ENCODE assay signal across 14 cellular contexts in the genomic region with DNA sequence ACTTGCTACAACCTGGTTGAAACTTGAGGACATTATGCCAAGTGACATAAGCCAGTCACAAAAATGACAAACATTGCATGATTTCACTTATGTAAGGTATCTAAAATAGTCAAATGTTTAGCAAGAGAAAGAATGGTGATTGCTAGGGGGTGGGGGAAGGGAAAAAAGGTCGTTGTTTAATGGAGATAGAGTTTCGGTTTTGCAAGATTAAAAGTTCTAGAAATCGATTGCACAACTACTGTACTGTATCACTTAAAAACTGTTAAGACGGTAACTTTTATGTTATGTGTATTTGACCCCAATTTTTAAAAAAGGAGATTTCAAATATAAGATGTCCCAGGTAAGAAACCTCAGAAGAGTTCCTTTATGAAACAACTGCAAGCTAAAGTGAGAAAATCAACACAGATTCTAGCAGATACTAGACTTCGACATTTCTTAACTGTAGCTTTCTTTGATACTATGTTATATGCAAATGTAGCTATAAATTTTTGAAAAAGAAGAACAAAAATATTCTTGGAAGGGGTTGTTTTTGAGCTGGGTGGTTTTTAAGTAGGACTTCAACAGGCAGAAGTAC. TPM values are rescaled to one million over a fixed set of nuclear protein-coding genes. Genes with fewer than 3 reads are reported as not detected.
A peak's percentile ranks its signal among the peaks of the same experiment; 100 is the strongest.
DNase-seq lines count a peak whose midpoint lies in the region; ATAC-seq, FAIRE-seq and TF ChIP-seq lines count a peak whose summit lies in the region.
"Had no signal": no experiment of that assay in that cellular context is flagged by ENCODE, and none has a peak within 500 bp of the region (broad histone marks: within the 10 kb centered on the region; RNA-seq: fewer than 3 reads in every experiment).

No MANE protein-coding gene starts in this region.

- H3K9ac ChIP-seq in NT2/D1 (ENCODE audit: insufficient read length, low read depth): peak overlapping the region; percentile 23
- no peak overlapping the region for H3K9ac ChIP-seq in K562 (ENCODE audit: insufficient read depth in 1 of 2, low read depth in 2 of 2, low read length in 2 of 2)
- H3K9ac ChIP-seq: parathyroid adenoma had no signal

- WGBS in heart right ventricle, 2 donors: 50 to 64% methylated on average over 5 of the region's 5 CpGs
- WGBS in K562 (ENCODE audit: insufficient coverage, low coverage, missing lambda C conversion rate): under 1% methylated on average over 5 of the region's 5 CpGs

- peaks cover 10% of the 10 kb centered on the region; the same call in 1 of the 2 replicates for H4K20me1 ChIP-seq in K562 (replicated peaks; ENCODE audit: control insufficient read depth, insufficient read depth, low read length)

- H3K4me3 ChIP-seq in heart right ventricle (peak overlapping the region in 2 of 10 donors; percentile 8 to 76), NT2/D1 (ENCODE audit: insufficient read length, low read depth) (no peak overlapping the region), K562 (no peak overlapping the region), vagina (no peak overlapping the region)
- H3K4me3 ChIP-seq: lung had no signal

- TF ChIP-seq POLR2A in K562 (conservative IDR thresholded peaks at IDR 0.05) (no peak), vagina (IDR thresholded peaks at IDR 0.05) (no peak)

- no peak for TF ChIP-seq RAD21 in K562 (CRISPR knock-in tag; conservative IDR thresholded peaks at IDR 0.05 in 1 of 2, IDR thresholded peaks at IDR 0.05 in 1 of 2)

- peak overlapping the region in 6 of 10 donors; percentile 15 to 98 (median 67) for H3K27ac ChIP-seq in heart right ventricle
- no peak overlapping the region for H3K27ac ChIP-seq in K562 (ENCODE audit: extremely low read depth, low read depth, low read length)
- H3K27ac ChIP-seq in vagina: peak overlapping the region; percentile 30
- H3K27ac ChIP-seq: parathyroid adenoma had no signal

- no peak overlapping the region for H2AFZ ChIP-seq in K562 (ENCODE audit: low read depth, low read length)
- H2AFZ ChIP-seq: parathyroid adenoma had no signal

- TF ChIP-seq CTCF in heart right ventricle (IDR thresholded peaks at IDR 0.05) (no peak), K562 (IDR thresholded peaks at IDR 0.05 in 2 of 3, conservative IDR thresholded peaks at IDR 0.05 in 1 of 3; ENCODE audit: insufficient read depth in 2 of 3, low read depth in 1 of 3, low read length in 3 of 3) (no peak), vagina (IDR thresholded peaks at IDR 0.05) (no peak)

- H3K9me1 ChIP-seq in K562 (ENCODE audit: control insufficient read depth, insufficient read depth, low read length): no peaks in the 10 kb centered on the region

- H3K4me2 ChIP-seq in K562 (ENCODE audit: insufficient read depth, low read length): no peak overlapping the region

- peaks cover 0 to 74% (median 24%) of the 10 kb centered on the region in 9 donors for H3K4me1 ChIP-seq in heart right ventricle
- peaks cover 22% of the 10 kb centered on the region for H3K4me1 ChIP-seq in NT2/D1 (ENCODE audit: insufficient read depth, insufficient read length)
- H3K4me1 ChIP-seq in K562 (replicated peaks in 1 of 2; ENCODE audit: control insufficient read depth in 2 of 2, insufficient read depth in 2 of 2, low read length in 2 of 2): peaks cover 0 to 6% of the 10 kb centered on the region in 2 experiments; a peak in 3 of 5 replicates
- peaks cover 26% of the 10 kb centered on the region for H3K4me1 ChIP-seq in vagina
- H3K4me1 ChIP-seq: parathyroid adenoma had no signal

- in situ Hi-C loops in K562 (cut with MboI): no loop called here

- H3K36me3 ChIP-seq in heart right ventricle (peaks cover 0 to 25% (median 0%) of the 10 kb centered on the region in 9 donors), NT2/D1 (ENCODE audit: insufficient read depth, insufficient read length, low read length) (no peaks in the 10 kb centered on the region), K562 (ENCODE audit: control insufficient read depth, insufficient read depth, low read length) (no peaks in the 10 kb centered on the region), vagina (no peaks in the 10 kb centered on the region)

- intact Hi-C loops in heart right ventricle (cut with DNase I) (no loop called here), left ventricle myocardium superior (cut with micrococcal nuclease) (no loop called here), K562 (cut with micrococcal nuclease) (no loop called here), vagina (cut with DNase I) (no loop called here)

- no peaks in the 10 kb centered on the region for H3K9me3 ChIP-seq in heart right ventricle
- H3K9me3 ChIP-seq in NT2/D1 (ENCODE audit: insufficient read depth, low read length): no peaks in the 10 kb centered on the region
- no peaks in the 10 kb centered on the region for H3K9me3 ChIP-seq in K562 (replicated peaks; ENCODE audit: control insufficient read depth, insufficient read depth, low read depth, low read length)
- no peaks in the 10 kb centered on the region for H3K9me3 ChIP-seq in vagina

- no TSS peak for BruUV-seq in K562 (replicated peaks; lab: Mats Ljungman, UMichigan)

- POLR2A ChIA-PET in K562 (lab: Yijun Ruan, JAX): interaction anchor here (1.0 kb wide), 2 partner anchors 10 to 81 kb away, joined by 3 to 5 read pairs; no protein-coding TSS in a partner anchor

- no peaks in the 10 kb centered on the region for H3K79me2 ChIP-seq in K562 (ENCODE audit: control insufficient read depth, insufficient read depth, low read length)
- H3K79me2 ChIP-seq: parathyroid adenoma had no signal

- ATAC-seq in heart right ventricle (no peak), left ventricle myocardium superior (no peak), K562 (no peak), HG03354 (IDR thresholded peaks at IDR 0.05; ENCODE audit: poor library complexity, severe bottlenecking, unreplicated experiment) (no peak)

- TF ChIP-seq EP300 in K562 (IDR thresholded peaks at IDR 0.05; ENCODE audit: low read length): no peak

- DNase-seq in heart right ventricle (no peak), left ventricle myocardium superior (no peak), NT2/D1 (ENCODE audit: low read depth, low spot score) (no peak), K562 (ENCODE audit: extremely low read depth in 1 of 4, low spot score in 3 of 4) (no peak), vagina (ENCODE audit: extremely low spot score in 2 of 2) (no peak), inferior parietal cortex (ENCODE audit: extremely low spot score) (no peak), GOT3 (lab: John Stamatoyannopoulos, UW) (no peak)
- DNase-seq: NCI-H1417, SW 1271 had no signal

- no peaks in the 10 kb centered on the region for H3K27me3 ChIP-seq in heart right ventricle
- H3K27me3 ChIP-seq in NT2/D1 (ENCODE audit: insufficient read depth, insufficient read length): no peaks in the 10 kb centered on the region
- peaks cover 32 to 62% of the 10 kb centered on the region in 2 experiments for H3K27me3 ChIP-seq in K562 (ENCODE audit: control insufficient read depth in 2 of 2, insufficient read depth in 2 of 2, low read length in 2 of 2)
- no peaks in the 10 kb centered on the region for H3K27me3 ChIP-seq in vagina

- CTCF ChIA-PET in K562 (lab: Yijun Ruan, JAX; ENCODE audit: low intra/inter-chr PET ratio): no interaction called here

- FAIRE-seq in K562 (lab: Jason Lieb, UNC): no peak
- FAIRE-seq: endometrium had no signal

TF ChIP-seq in K562, 482 proteins besides CTCF, POLR2A, EP300 and RAD21:
- TF ChIP-seq CEBPG (CRISPR knock-in tag; IDR thresholded peaks at IDR 0.05) (no peak), CEBPG (tag; conservative IDR thresholded peaks at IDR 0.05 in 1 of 2, IDR thresholded peaks at IDR 0.05 in 1 of 2) (peak; percentile 58 to 61; a peak in 3 of 4 replicates), NFYB (IDR thresholded peaks at IDR 0.05; ENCODE audit: extremely low read depth, insufficient read length) (no peak), CEBPB (tag; IDR thresholded peaks at IDR 0.05) (peak; percentile 80), ZNF780A (CRISPR knock-in tag; IDR thresholded peaks at IDR 0.05) (no peak), HDAC3 (IDR thresholded peaks at IDR 0.05; ENCODE audit: borderline replicate concordance, partially characterized antibody) (no peak), NFIX (CRISPR knock-in tag; IDR thresholded peaks at IDR 0.05; ENCODE audit: low read depth) (no peak), CCNT2 (IDR thresholded peaks at IDR 0.05; ENCODE audit: borderline replicate concordance, extremely low read depth, insufficient read length, low read depth, low read length) (no peak)
TF ChIP-seq in K562: peak in this region for 2.

RNA-seq across cellular contexts. Expression of a gene that starts 5.9 kb away (rescaled TPM):
- total RNA-seq in heart right ventricle: 10 to 100 TPM in 8 of 10 donors, 1 to 10 TPM in 2; 6.4 to 20.7 (median 12.3) TPM
- polyA plus RNA-seq in heart right ventricle: 10 to 100 TPM; 17.0 to 25.3 TPM
- total RNA-seq in left ventricle myocardium superior: 11.1 TPM
- not detected in 2 replicates for total RNA-seq in K562 (2011; cell fraction: chromatin; rRNA removed; ENCODE audit: low replicate concordance)
- total RNA-seq in K562 (2011; cell fraction: nucleolus; rRNA removed): not detected in 2 replicates
- not detected in 2 replicates for total RNA-seq in K562 (2011; cell fraction: nucleoplasm; rRNA removed)
- not detected in 2 replicates for total RNA-seq in K562 (2014; rRNA removed)
- total RNA-seq in K562 (2014; rRNA removed; fragmentation: Illumina TruSeq; extraction: Trizol): not detected in 2 replicates
- not detected in 2 replicates for total RNA-seq in K562 (2015; rRNA removed; fragmentation: Illumina TruSeq; extraction: Trizol)
- total RNA-seq in K562 (2021): not detected in 2 replicates
- not detected in 2 replicates for polyA plus RNA-seq in K562 (2011; rRNA removed)
- not detected in 2 replicates for polyA plus RNA-seq in K562 (2011; cell fraction: cytosol; rRNA removed)
- not detected in 2 replicates for polyA plus RNA-seq in K562 (2011; cell fraction: nucleus; rRNA removed)
- polyA plus RNA-seq in K562 (2012): not detected in 2 replicates
- not detected in 2 replicates for polyA plus RNA-seq in K562 (2014; fragmentation: Illumina TruSeq; extraction: Trizol)
- polyA plus RNA-seq in K562 (2014; fragmentation: Nextera tagmentation; extraction: Ambion mirVana): not detected
- polyA plus RNA-seq in K562 (2014; rRNA removed): not detected in 2 replicates
- polyA minus RNA-seq in K562 (2011; rRNA and poly(A)+ RNA removed): not detected in 2 replicates
- not detected in 2 replicates for polyA minus RNA-seq in K562 (2011; cell fraction: cytosol; rRNA and poly(A)+ RNA removed)
- polyA minus RNA-seq in K562 (2011; cell fraction: nucleus; rRNA and poly(A)+ RNA removed): not detected in 2 replicates
- total RNA-seq in vagina: 4.7 TPM
- polyA plus RNA-seq: BJ had no signal
